20 cellular contexts compared by ENCODE assay signal in the genomic region with DNA sequence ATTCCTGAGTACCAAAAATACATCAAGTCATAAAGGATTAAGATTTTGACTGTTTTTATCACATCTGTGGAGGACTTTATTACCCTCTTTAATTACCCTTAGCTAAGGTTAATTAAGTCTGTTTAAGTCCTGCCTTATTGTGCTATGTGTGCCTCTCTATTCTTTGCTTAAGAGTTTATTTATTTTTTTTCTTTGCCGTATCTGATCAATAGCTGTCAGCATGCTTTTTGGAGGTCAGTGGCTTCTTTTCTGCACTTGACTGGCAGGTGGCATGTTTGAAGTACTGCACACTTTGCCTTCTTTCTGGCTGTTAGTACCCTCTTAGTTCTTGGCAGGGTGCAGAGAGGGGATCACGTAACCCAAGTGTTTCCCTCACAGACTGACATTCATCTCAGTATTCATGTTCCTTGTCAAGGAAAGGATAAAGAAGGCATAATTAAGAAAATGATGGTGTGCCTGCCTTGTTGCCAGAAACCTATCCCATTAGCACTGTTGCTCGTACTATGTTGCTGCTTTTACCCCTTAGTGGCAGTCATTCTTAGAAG.
DNase-seq lines count a peak whose midpoint lies in the region; ATAC-seq and TF ChIP-seq lines count a peak whose summit lies in the region.
"Had no signal": no experiment of that assay in that cellular context is flagged by ENCODE, and none has a peak within 500 bp of the region (broad histone marks: within the 10 kb centered on the region; RNA-seq: fewer than 3 reads in every experiment).

No MANE protein-coding gene starts in this region.

- H3K27me3 ChIP-seq in psoas muscle (ENCODE audit: insufficient read depth in 3 of 3, low read length in 2 of 3) (no peaks in the 10 kb centered on the region), upper lobe of right lung (no peaks in the 10 kb centered on the region)
- H3K27me3 ChIP-seq: ovary had no signal

- H3K9me3 ChIP-seq in psoas muscle (no peaks in the 10 kb centered on the region), upper lobe of right lung (no peaks in the 10 kb centered on the region)
- H3K9me3 ChIP-seq: ovary had no signal

- H3K9me3 Mint-ChIP-seq in T-helper 2 cell treated with Interferon-gamma antibody and Interleukin-4, amounts not matched to agents 5 μg/mL and 100 μg/mL, for 36 hours = peaks cover 8% of the 10 kb centered on the region
- peaks cover 13% of the 10 kb centered on the region for H3K9me3 Mint-ChIP-seq in osteocyte (ENCODE audit: unreplicated experiment)
- H3K9me3 Mint-ChIP-seq: CD8-positive, alpha-beta T cell; dendritic cell treated with granulocyte-macrophage colony-stimulating factor and Interleukin-4, amounts not matched to agents 40 ng/mL and 50 ng/mL, for 4 days had no signal

- intact Hi-C loops in psoas muscle (cut with DNase I) = no loop called here
- intact Hi-C loops in upper lobe of right lung (cut with DNase I) = no loop called here

- H3K4me3 ChIP-seq in psoas muscle (no peak overlapping the region), upper lobe of right lung (no peak overlapping the region)
- H3K4me3 ChIP-seq: GM12878, left ventricle myocardium inferior, ovary had no signal

- H3K4me1 ChIP-seq in psoas muscle (peaks cover 16% of the 10 kb centered on the region), upper lobe of right lung (no peaks in the 10 kb centered on the region)

- H3K36me3 ChIP-seq in psoas muscle (ENCODE audit: insufficient read depth in 1 of 2, low read depth in 1 of 2) = peaks cover 0 to 4% of the 10 kb centered on the region in 2 donors
- H3K36me3 ChIP-seq in upper lobe of right lung = peaks cover 7% of the 10 kb centered on the region
- H3K36me3 ChIP-seq: ovary had no signal

- ATAC-seq in psoas muscle (peak in 3 of 4 donors; percentile 54 to 78 (median 68)), upper lobe of right lung (no peak), GM19023 (IDR thresholded peaks at IDR 0.05; ENCODE audit: unreplicated experiment) (no peak)
- ATAC-seq: CD8-positive, alpha-beta T cell; GM12878 had no signal

- TF ChIP-seq CTCF in psoas muscle (IDR thresholded peaks at IDR 0.05) (no peak), upper lobe of right lung (IDR thresholded peaks at IDR 0.05) (no peak), osteocyte (IDR thresholded peaks at IDR 0.05) (no peak)

- H3K4me3 Mint-ChIP-seq in T-helper 2 cell treated with Interferon-gamma antibody and Interleukin-4, amounts not matched to agents 5 μg/mL and 100 μg/mL, for 36 hours = no peak overlapping the region
- no peak overlapping the region for H3K4me3 Mint-ChIP-seq in osteocyte (ENCODE audit: unreplicated experiment)
- H3K4me3 Mint-ChIP-seq: CD8-positive, alpha-beta T cell; dendritic cell treated with granulocyte-macrophage colony-stimulating factor and Interleukin-4, amounts not matched to agents 40 ng/mL and 50 ng/mL, for 4 days had no signal

- H3K4me1 Mint-ChIP-seq in T-helper 2 cell treated with Interferon-gamma antibody and Interleukin-4, amounts not matched to agents 5 μg/mL and 100 μg/mL, for 36 hours (ENCODE audit: low read depth) = peaks cover 45% of the 10 kb centered on the region
- H3K4me1 Mint-ChIP-seq in osteocyte (ENCODE audit: unreplicated experiment) = peaks cover 4% of the 10 kb centered on the region

- no peak for DNase-seq in T-helper 2 cell treated with Interferon-gamma antibody and Interleukin-4, amounts not matched to agents 5 μg/mL and 100 μg/mL, for 36 hours (ENCODE audit: low spot score)
- DNase-seq in T-helper 2 cell (no peak), NCI-H187 treated with DMSO at 0.1 percent for 48 hours (lab: John Stamatoyannopoulos, UW) (peak; percentile 97), NCI-H524 (lab: John Stamatoyannopoulos, UW) (peak; percentile 95 to 96), psoas muscle (no peak), upper lobe of right lung (no peak), osteocyte (ENCODE audit: extremely low spot score, unreplicated experiment) (no peak)
- DNase-seq: ACHN; activated CD4-positive, alpha-beta T cell treated with anti-CD3 and anti-CD28 coated beads, Interleukin-2, amount 50 U/mL, for 4 hours; activated naive CD4-positive, alpha-beta T cell treated with anti-CD3 and anti-CD28 coated beads, Interleukin-2, amount 50 U/mL, for 16 hours; activated T-cell treated with anti-CD3 and anti-CD28 coated beads, Interleukin-2, amount 50 U/mL, for 1 hour; CD8-positive, alpha-beta T cell; erythroblast; GDM1; left ventricle myocardium inferior; MV-4-11; ovary had no signal

- H3K27ac Mint-ChIP-seq in T-helper 2 cell treated with Interferon-gamma antibody and Interleukin-4, amounts not matched to agents 5 μg/mL and 100 μg/mL, for 36 hours = peak overlapping the region; percentile 26
- no peak overlapping the region for H3K27ac Mint-ChIP-seq in osteocyte (ENCODE audit: unreplicated experiment)
- H3K27ac Mint-ChIP-seq: CD8-positive, alpha-beta T cell; dendritic cell treated with granulocyte-macrophage colony-stimulating factor and Interleukin-4, amounts not matched to agents 40 ng/mL and 50 ng/mL, for 4 days had no signal

- H3K36me3 Mint-ChIP-seq in T-helper 2 cell treated with Interferon-gamma antibody and Interleukin-4, amounts not matched to agents 5 μg/mL and 100 μg/mL, for 36 hours (ENCODE audit: low read depth) = peaks cover 38% of the 10 kb centered on the region
- H3K36me3 Mint-ChIP-seq in osteocyte (ENCODE audit: unreplicated experiment) = peaks cover 17% of the 10 kb centered on the region

- WGBS in psoas muscle, 3 donors = 19 to 37% (median 23%) methylated on average over 3 of the region's 3 CpGs

- H3K27ac ChIP-seq in psoas muscle = no peak overlapping the region
- no peak overlapping the region for H3K27ac ChIP-seq in upper lobe of right lung
- H3K27ac ChIP-seq: left ventricle myocardium inferior, ovary had no signal

- no peaks in the 10 kb centered on the region for H3K27me3 Mint-ChIP-seq in T-helper 2 cell treated with Interferon-gamma antibody and Interleukin-4, amounts not matched to agents 5 μg/mL and 100 μg/mL, for 36 hours (ENCODE audit: low read depth)
- no peaks in the 10 kb centered on the region for H3K27me3 Mint-ChIP-seq in osteocyte (ENCODE audit: unreplicated experiment)
- H3K27me3 Mint-ChIP-seq: dendritic cell treated with granulocyte-macrophage colony-stimulating factor and Interleukin-4, amounts not matched to agents 40 ng/mL and 50 ng/mL, for 4 days had no signal

Comparison
In these comparisons a context has a peak if more than half of its experiments do, and no peak if none do; other contexts are left out.
1. DNase-seq: peak in NCI-H187 treated with DMSO at 0.1 percent for 48 hours (single experiment) and NCI-H524 (2 of 2); none in T-helper 2 cell treated with Interferon-gamma antibody and Interleukin-4, amounts not matched to agents 5 μg/mL and 100 μg/mL, for 36 hours (single experiment), T-helper 2 cell (0 of 5), psoas muscle (0 of 2), upper lobe of right lung (single experiment) and osteocyte (single experiment).
2. ATAC-seq: peak in psoas muscle (3 of 4); none in upper lobe of right lung (single experiment) and GM19023 (single experiment).